Comparison of ENCODE assay signal across 8 cellular contexts in genomic region chr12:11648514-11649412, GRCh38. TPM values are rescaled to one million over a fixed set of nuclear protein-coding genes. Genes with fewer than 3 reads are reported as not detected.
DNase-seq lines count a peak whose midpoint lies in the region; ATAC-seq and TF ChIP-seq lines count a peak whose summit lies in the region.

No MANE protein-coding gene starts in this region.

- CTCF ChIA-PET in GM10248 (lab: Yijun Ruan, JAX), result interaction anchor here (1.5 kb wide), 1 partner anchor 18 kb away, joined by 3 read pairs; no protein-coding TSS in a partner anchor

- peak overlapping the region; percentile 98 for H3K27ac ChIP-seq in cardiac muscle cell
- peak overlapping the region; percentile 97 for H3K27ac ChIP-seq in upper lobe of right lung

- H3K27ac Mint-ChIP-seq in HFFc6, result peak overlapping the region; percentile 98
- peak overlapping the region; percentile 99 for H3K27ac Mint-ChIP-seq in activated naive CD8-positive, alpha-beta T cell treated with anti-CD3 and anti-CD28 coated beads, Interleukin-2, amount 50 U/mL, for 24 hours

- H3K27me3 ChIP-seq in cardiac muscle cell (no peaks in the 10 kb centered on the region), upper lobe of right lung (no peaks in the 10 kb centered on the region)

- peak; percentile 34 for TF ChIP-seq POLR2A in NB4 (IDR thresholded peaks at IDR 0.05; ENCODE audit: extremely low read depth, insufficient read length)

- TF ChIP-seq CTCF in GM10248 (IDR thresholded peaks at IDR 0.05; ENCODE audit: control extremely low read depth, extremely low read depth, low read depth, missing control alignments) (no peak), HFFc6 (IDR thresholded peaks at IDR 0.05) (peak; percentile 22; the same call in 1 of the 2 replicates), NB4 (IDR thresholded peaks at IDR 0.05; ENCODE audit: low read depth, low read length) (no peak), cardiac muscle cell (IDR thresholded peaks at IDR 0.05; ENCODE audit: low read depth, low read length) (no peak), upper lobe of right lung (IDR thresholded peaks at IDR 0.05) (no peak)

- peaks cover 1% of the 10 kb centered on the region for H3K27me3 Mint-ChIP-seq in HFFc6 (ENCODE audit: insufficient read depth)
- peaks cover 2% of the 10 kb centered on the region for H3K27me3 Mint-ChIP-seq in activated naive CD8-positive, alpha-beta T cell treated with anti-CD3 and anti-CD28 coated beads, Interleukin-2, amount 50 U/mL, for 24 hours

- peak overlapping the region; percentile 95 for H3K4me3 Mint-ChIP-seq in HFFc6
- H3K4me3 Mint-ChIP-seq in activated naive CD8-positive, alpha-beta T cell treated with anti-CD3 and anti-CD28 coated beads, Interleukin-2, amount 50 U/mL, for 24 hours, result peak overlapping the region; percentile 98

- H3K4me3 ChIP-seq in NB4 (ENCODE audit: low read depth, low read length) (peak overlapping the region; percentile 75), cardiac muscle cell (peak overlapping the region; percentile 99), upper lobe of right lung (peak overlapping the region; percentile 85)

- POLR2A ChIA-PET in GM10248 (lab: Yijun Ruan, JAX), result interaction anchor here (0.5 to 0.9 kb wide), 2 partner anchors 8 to 114 kb away, joined by 3 to 5 read pairs; no protein-coding TSS in a partner anchor

- intact Hi-C loops in upper lobe of right lung (cut with DNase I), result no loop called here

- ATAC-seq in activated naive CD8-positive, alpha-beta T cell treated with anti-CD3 and anti-CD28 coated beads, Interleukin-2, amount 50 U/mL, for 24 hours, result peak; percentile 25
- peak; percentile 78 for ATAC-seq in upper lobe of right lung

- H3K4me1 ChIP-seq in cardiac muscle cell (ENCODE audit: low read depth) (peaks cover 26% of the 10 kb centered on the region), upper lobe of right lung (peaks cover 17% of the 10 kb centered on the region)

- H3K9me3 Mint-ChIP-seq in HFFc6, result no peaks in the 10 kb centered on the region
- no peaks in the 10 kb centered on the region for H3K9me3 Mint-ChIP-seq in activated naive CD8-positive, alpha-beta T cell treated with anti-CD3 and anti-CD28 coated beads, Interleukin-2, amount 50 U/mL, for 24 hours

- no peaks in the 10 kb centered on the region for H3K9me3 ChIP-seq in cardiac muscle cell (ENCODE audit: low read depth)
- no peaks in the 10 kb centered on the region for H3K9me3 ChIP-seq in upper lobe of right lung

- no peaks in the 10 kb centered on the region; the same call in 1 of the 2 replicates for H3K36me3 Mint-ChIP-seq in HFFc6 (ENCODE audit: low read depth)
- no peaks in the 10 kb centered on the region for H3K36me3 Mint-ChIP-seq in activated naive CD8-positive, alpha-beta T cell treated with anti-CD3 and anti-CD28 coated beads, Interleukin-2, amount 50 U/mL, for 24 hours (ENCODE audit: low read depth)

- H3K36me3 ChIP-seq in cardiac muscle cell (no peaks in the 10 kb centered on the region), upper lobe of right lung (no peaks in the 10 kb centered on the region)

- peaks cover 27% of the 10 kb centered on the region for H3K4me1 Mint-ChIP-seq in HFFc6 (ENCODE audit: low read depth)
- H3K4me1 Mint-ChIP-seq in activated naive CD8-positive, alpha-beta T cell treated with anti-CD3 and anti-CD28 coated beads, Interleukin-2, amount 50 U/mL, for 24 hours, result peaks cover 40% of the 10 kb centered on the region

- DNase-seq in GM10248 (ENCODE audit: extremely low spot score) (peak; percentile 79), HFFc6 (peak; percentile 77), NB4 (ENCODE audit: low read depth) (peak; percentile 97), SKM-1 treated with dmso at 0.1 percent for 144 hours (lab: John Stamatoyannopoulos, UW; ENCODE audit: unreplicated experiment) (peak; percentile 67), cardiac muscle cell (ENCODE audit: low read depth in 1 of 2, low spot score in 1 of 2) (peak; percentile 86 to 91), pons (ENCODE audit: low spot score) (peak; percentile 82), upper lobe of right lung (peak; percentile 87)
- peak; percentile 70 for DNase-seq in activated naive CD8-positive, alpha-beta T cell treated with anti-CD3 and anti-CD28 coated beads, Interleukin-2, amount 50 U/mL, for 24 hours

RNA-seq across cellular contexts. Expression of gene ETV6, which starts 0.7 kb away (rescaled TPM):
- total RNA-seq in HFFc6 (2021; fragmentation: NEBNext Ultra II Directional; extraction: Animal tissue kit (Norgen Biotek cat#: 25700)), result 10 to 100 TPM; 14.6 to 20.5 (median 16.6) TPM
- total RNA-seq in cardiac muscle cell (6.5 and 9.1 TPM in 2 replicates), upper lobe of right lung (45.0 TPM)
- 11.9 and 16.2 TPM in 2 replicates for polyA plus RNA-seq in cardiac muscle cell

Comparison
In these comparisons a context has a peak if more than half of its experiments do, and no peak if none do; other contexts are left out.
1. Peak in every context shown above with its lines: DNase-seq, ATAC-seq, H3K4me3 ChIP-seq and H3K27ac ChIP-seq.